13 cellular contexts compared by ENCODE assay signal in the genomic region with DNA sequence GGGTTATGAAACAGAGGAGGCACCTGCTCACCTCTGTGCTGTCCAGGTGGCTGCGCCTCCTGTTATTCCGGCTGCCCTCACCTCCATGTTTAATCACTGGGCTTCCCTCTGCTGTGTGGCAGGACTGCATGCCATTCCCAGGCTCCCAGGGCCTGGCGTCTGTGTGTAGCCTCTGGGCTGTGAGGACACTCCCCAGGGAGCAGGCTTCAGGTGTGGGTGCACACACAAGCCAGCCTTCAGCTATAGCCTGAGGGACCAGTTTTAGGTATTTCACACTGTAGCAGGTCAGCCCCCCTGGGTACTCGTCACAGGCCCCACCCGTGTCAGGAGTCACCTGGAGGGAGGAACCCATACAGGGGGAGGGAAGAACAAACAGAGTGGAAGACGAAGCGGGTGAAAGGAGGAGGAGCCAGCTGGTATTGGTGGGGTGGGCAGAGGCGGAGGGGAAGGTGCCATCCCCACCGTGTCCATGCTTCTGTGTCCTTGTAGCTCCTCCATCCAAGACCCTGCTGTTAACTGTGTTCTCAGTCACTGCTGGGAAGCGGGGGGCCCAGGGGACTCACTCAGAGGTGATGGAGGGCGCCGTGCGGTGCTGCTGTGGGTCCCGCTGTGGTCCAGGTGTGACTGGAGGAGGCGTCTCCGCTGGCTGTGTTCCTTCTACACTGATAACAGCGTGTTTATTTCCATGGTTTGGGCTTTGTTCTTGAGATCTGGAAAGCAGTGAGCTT.
A peak's percentile ranks its signal among the peaks of the same experiment; 100 is the strongest.
DNase-seq lines count a peak whose midpoint lies in the region; ATAC-seq and TF ChIP-seq lines count a peak whose summit lies in the region.
"Had no signal": no experiment of that assay in that cellular context is flagged by ENCODE, and none has a peak within 500 bp of the region (broad histone marks: within the 10 kb centered on the region; RNA-seq: fewer than 3 reads in every experiment).

No MANE protein-coding gene starts in this region.

- H3K36me3 Mint-ChIP-seq in T-helper 17 cell (ENCODE audit: low read depth), result peaks cover 2% of the 10 kb centered on the region
- H3K36me3 Mint-ChIP-seq in effector memory CD8-positive, alpha-beta T cell (ENCODE audit: insufficient read depth), result peaks cover 20% of the 10 kb centered on the region
- H3K36me3 Mint-ChIP-seq in activated T-cell treated with anti-CD3 and anti-CD28 coated beads, Interleukin-2, amount 50 U/mL, for 72 hours (ENCODE audit: insufficient read depth in 2 of 2), result peaks cover 10 to 11% of the 10 kb centered on the region in 2 donors

- no peak overlapping the region for H3K4me3 Mint-ChIP-seq in T-helper 17 cell
- H3K4me3 Mint-ChIP-seq in effector memory CD8-positive, alpha-beta T cell, result no peak overlapping the region
- no peak overlapping the region for H3K4me3 Mint-ChIP-seq in activated T-cell treated with anti-CD3 and anti-CD28 coated beads, Interleukin-2, amount 50 U/mL, for 72 hours
- H3K4me3 Mint-ChIP-seq: activated CD4-positive, alpha-beta memory T cell treated with anti-CD3 and anti-CD28 coated beads for 36 hours; B cell had no signal

- H3K9ac ChIP-seq in mucosa of rectum (ENCODE audit: low read depth in 1 of 2, low read length in 2 of 2), result peak overlapping the region in 1 of 2 donors; percentile 26

- DNase-seq in BE2C, result peak; percentile 39
- peak; percentile 83 for DNase-seq in DMS53 (lab: John Stamatoyannopoulos, UW)
- no peak for DNase-seq in T-helper 17 cell
- no peak for DNase-seq in foreskin melanocyte
- DNase-seq in effector memory CD8-positive, alpha-beta T cell, result no peak
- DNase-seq in activated T-cell treated with anti-CD3 and anti-CD28 coated beads, Interleukin-2, amount 50 U/mL, for 72 hours, result no peak
- DNase-seq: activated CD4-positive, alpha-beta memory T cell treated with anti-CD3 and anti-CD28 coated beads for 36 hours; H7; Kasumi-1; stimulated activated CD4-positive, alpha-beta T cell treated with anti-CD3 and anti-CD28 coated beads, Interleukin-2, amount 100 ng/mL, for 24 hours had no signal

- H3K4me1 ChIP-seq in BE2C, result peaks cover 27% of the 10 kb centered on the region
- H3K4me1 ChIP-seq in mucosa of rectum (ENCODE audit: control insufficient read depth in 2 of 2, insufficient read depth in 2 of 2, low read length in 2 of 2), result peaks cover 17 to 26% of the 10 kb centered on the region in 2 donors

- H3K27me3 Mint-ChIP-seq in T-helper 17 cell, result no peaks in the 10 kb centered on the region
- H3K27me3 Mint-ChIP-seq in effector memory CD8-positive, alpha-beta T cell, result no peaks in the 10 kb centered on the region
- no peaks in the 10 kb centered on the region for H3K27me3 Mint-ChIP-seq in activated T-cell treated with anti-CD3 and anti-CD28 coated beads, Interleukin-2, amount 50 U/mL, for 72 hours (ENCODE audit: low read depth)
- H3K27me3 Mint-ChIP-seq: activated CD4-positive, alpha-beta memory T cell treated with anti-CD3 and anti-CD28 coated beads for 36 hours; B cell had no signal

- H3K36me3 ChIP-seq in BE2C (peaks cover 19% of the 10 kb centered on the region), mucosa of rectum (ENCODE audit: control insufficient read depth in 2 of 2, insufficient read depth in 2 of 2, low read length in 2 of 2) (peaks cover 20 to 30% of the 10 kb centered on the region in 2 donors)

- H3K27ac ChIP-seq in mucosa of rectum (ENCODE audit: low read depth in 2 of 2, low read length in 2 of 2), result peak overlapping the region; percentile 85 to 87

- no peaks in the 10 kb centered on the region for H3K9me3 Mint-ChIP-seq in effector memory CD8-positive, alpha-beta T cell
- H3K9me3 Mint-ChIP-seq in activated T-cell treated with anti-CD3 and anti-CD28 coated beads, Interleukin-2, amount 50 U/mL, for 72 hours, result no peaks in the 10 kb centered on the region
- H3K9me3 Mint-ChIP-seq: activated CD4-positive, alpha-beta memory T cell treated with anti-CD3 and anti-CD28 coated beads for 36 hours had no signal

- TF ChIP-seq CTCF in BE2C (IDR thresholded peaks at IDR 0.05; ENCODE audit: low read depth, low read length), result no peak

- H3K4me3 ChIP-seq in BE2C (ENCODE audit: low read depth, low read length), result no peak overlapping the region
- no peak overlapping the region for H3K4me3 ChIP-seq in mucosa of rectum (ENCODE audit: low read length in 2 of 2)

- no peak for ATAC-seq in T-helper 17 cell
- no peak for ATAC-seq in effector memory CD8-positive, alpha-beta T cell (replicated peaks)
- no peak for ATAC-seq in GM21360 (IDR thresholded peaks at IDR 0.05; ENCODE audit: unreplicated experiment)
- no peak for ATAC-seq in activated T-cell treated with anti-CD3 and anti-CD28 coated beads, Interleukin-2, amount 50 U/mL, for 72 hours (replicated peaks in 1 of 2)

- H3K27me3 ChIP-seq in BE2C (no peaks in the 10 kb centered on the region), mucosa of rectum (ENCODE audit: control insufficient read depth in 2 of 2, insufficient read depth in 2 of 2, low read length in 2 of 2) (no peaks in the 10 kb centered on the region)

- H3K9me3 ChIP-seq in BE2C (no peaks in the 10 kb centered on the region), T-helper 17 cell (ENCODE audit: control insufficient read depth, low read length, poor library complexity, severe bottlenecking) (no peaks in the 10 kb centered on the region), mucosa of rectum (ENCODE audit: control insufficient read depth in 2 of 2, low read length in 2 of 2) (no peaks in the 10 kb centered on the region)

- H3K4me1 Mint-ChIP-seq in T-helper 17 cell, result peaks cover 15% of the 10 kb centered on the region
- peaks cover 7 to 9% of the 10 kb centered on the region in 2 donors for H3K4me1 Mint-ChIP-seq in effector memory CD8-positive, alpha-beta T cell (ENCODE audit: low read depth in 2 of 2)
- peaks cover 49% of the 10 kb centered on the region for H3K4me1 Mint-ChIP-seq in activated T-cell treated with anti-CD3 and anti-CD28 coated beads, Interleukin-2, amount 50 U/mL, for 72 hours (ENCODE audit: low read depth)

- H3K27ac Mint-ChIP-seq in T-helper 17 cell, result peak overlapping the region; percentile 43
- H3K27ac Mint-ChIP-seq in effector memory CD8-positive, alpha-beta T cell, result peak overlapping the region in 1 of 2 donors; percentile 17
- no peak overlapping the region for H3K27ac Mint-ChIP-seq in activated T-cell treated with anti-CD3 and anti-CD28 coated beads, Interleukin-2, amount 50 U/mL, for 72 hours
- H3K27ac Mint-ChIP-seq: activated CD4-positive, alpha-beta memory T cell treated with anti-CD3 and anti-CD28 coated beads for 36 hours; B cell had no signal

Comparison
In these comparisons a context has a peak if more than half of its experiments do, and no peak if none do; other contexts are left out.
1. DNase-seq: peak in BE2C (single experiment) and DMS53 (single experiment); none in T-helper 17 cell (0 of 3), foreskin melanocyte (single experiment), effector memory CD8-positive, alpha-beta T cell (0 of 3) and activated T-cell treated with anti-CD3 and anti-CD28 coated beads, Interleukin-2, amount 50 U/mL, for 72 hours (0 of 2).